Comparison of ENCODE assay signal across 18 cellular contexts in the genomic region with DNA sequence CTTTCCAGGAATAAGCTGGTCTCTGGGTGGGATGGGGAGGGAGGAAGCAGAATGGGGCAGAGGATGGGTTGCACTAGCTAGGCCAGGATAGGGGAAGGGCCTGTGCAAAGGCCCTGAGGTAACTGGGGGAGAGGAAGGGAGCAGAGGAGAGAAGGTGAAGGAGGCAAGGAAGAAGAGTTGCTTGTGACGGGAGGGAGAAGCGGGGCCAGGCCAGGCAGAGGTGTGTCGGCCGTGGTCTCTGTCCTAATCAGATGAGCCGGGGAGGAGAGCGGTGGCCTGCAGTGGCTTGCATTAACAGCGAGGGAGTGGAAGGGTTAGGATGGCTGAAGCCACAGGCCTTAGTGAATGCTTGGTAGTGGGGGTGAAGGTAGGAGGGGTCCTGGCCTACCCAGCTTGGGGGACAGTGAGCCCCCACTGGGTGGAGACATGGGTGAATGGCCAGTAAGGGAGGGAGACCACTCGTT. TPM values are rescaled to one million over a fixed set of nuclear protein-coding genes. Genes with fewer than 3 reads are reported as not detected.
A peak's percentile ranks its signal among the peaks of the same experiment; 100 is the strongest.
DNase-seq lines count a peak whose midpoint lies in the region; ATAC-seq, FAIRE-seq and TF ChIP-seq lines count a peak whose summit lies in the region.
"Had no signal": no experiment of that assay in that cellular context is flagged by ENCODE, and none has a peak within 500 bp of the region (broad histone marks: within the 10 kb centered on the region; RNA-seq: fewer than 3 reads in every experiment).

No MANE protein-coding gene starts in this region.

- TF ChIP-seq POLR2A in transverse colon (IDR thresholded peaks at IDR 0.05) (no peak), GM12892 (IDR thresholded peaks at IDR 0.05; ENCODE audit: low read depth, low read length) (no peak)

- no peaks in the 10 kb centered on the region for H3K9me3 ChIP-seq in transverse colon
- H3K9me3 ChIP-seq: A549, body of pancreas had no signal

- H3K4me1 Mint-ChIP-seq in memory B cell, result peaks cover 48% of the 10 kb centered on the region

- peak overlapping the region; percentile 21 to 80 (median 58) for H3K27ac ChIP-seq in transverse colon
- H3K27ac ChIP-seq: A549, body of pancreas had no signal

- no peak overlapping the region for H3K4me3 ChIP-seq in transverse colon
- H3K4me3 ChIP-seq: A549, body of pancreas had no signal

- peak overlapping the region; percentile 95 for H3K27ac Mint-ChIP-seq in memory B cell
- H3K27ac Mint-ChIP-seq: HFFc6; stimulated activated naive CD8-positive, alpha-beta T cell treated with anti-CD3 and anti-CD28 coated beads, Interleukin-15, Interleukin-2, amounts not matched to agents 100 ng/mL and 50 ng/mL, for 24 hours had no signal

- H3K36me3 ChIP-seq in transverse colon, result no peaks in the 10 kb centered on the region

- H3K36me3 Mint-ChIP-seq in memory B cell, result no peaks in the 10 kb centered on the region
- H3K36me3 Mint-ChIP-seq: CD8-positive, alpha-beta memory T cell had no signal

- ATAC-seq in Right ventricle myocardium inferior, result no peak
- no peak for ATAC-seq in left ventricle myocardium superior
- no peak for ATAC-seq in memory B cell (ENCODE audit: low read depth)
- ATAC-seq in HG03571 (IDR thresholded peaks at IDR 0.05; ENCODE audit: unreplicated experiment), result no peak
- ATAC-seq: A549, body of pancreas had no signal

- no peak for FAIRE-seq in GM12892 (lab: Jason Lieb, UNC)
- FAIRE-seq: A549, G401.6 had no signal

- DNase-seq in Right ventricle myocardium inferior (ENCODE audit: missing footprints) (peak; percentile 40), left ventricle myocardium superior (no peak), SK-N-DZ (ENCODE audit: low spot score) (peak; percentile 47), memory B cell (ENCODE audit: low spot score in 2 of 2) (no peak), transverse colon (no peak), amniotic stem cell (lab: John Stamatoyannopoulos, UW) (no peak), GM12892 (ENCODE audit: insufficient read length) (no peak)
- DNase-seq: activated CD4-positive, alpha-beta T cell treated with anti-CD3 and anti-CD28 coated beads, Interleukin-2, amount 50 U/mL, for 48 hours; activated effector memory CD4-positive, alpha-beta T cell treated with Interleukin-2 at 50 U/mL for 16 hours; HFFc6; NCI-H2107 had no signal

- H3K4me1 ChIP-seq in transverse colon, result peaks cover 0 to 25% (median 10%) of the 10 kb centered on the region in 4 donors
- H3K4me1 ChIP-seq: A549 had no signal

- H3K4me3 Mint-ChIP-seq in memory B cell, result peak overlapping the region; percentile 78
- H3K4me3 Mint-ChIP-seq: CD8-positive, alpha-beta memory T cell; HFFc6; stimulated activated naive CD8-positive, alpha-beta T cell treated with anti-CD3 and anti-CD28 coated beads, Interleukin-15, Interleukin-2, amounts not matched to agents 100 ng/mL and 50 ng/mL, for 24 hours had no signal

- H3K9me3 Mint-ChIP-seq in memory B cell, result no peaks in the 10 kb centered on the region
- H3K9me3 Mint-ChIP-seq: CD8-positive, alpha-beta memory T cell; HFFc6; stimulated activated naive CD8-positive, alpha-beta T cell treated with anti-CD3 and anti-CD28 coated beads, Interleukin-15, Interleukin-2, amounts not matched to agents 100 ng/mL and 50 ng/mL, for 24 hours had no signal

- in situ Hi-C loops in transverse colon (cut with MboI; ENCODE audit: low pct_ligation_motif_present in 1 of 4, low pct_unique_long_range_greater_than_20kb in 1 of 4, low sequenced_read_pairs in 3 of 4), result loop anchor here in 2 of 4 donors (10.0 to 25.0 kb wide), 2 partner anchors 60 to 307 kb away; a partner anchor contains a TSS

- no peak for TF ChIP-seq CTCF in transverse colon (IDR thresholded peaks at IDR 0.05)

- intact Hi-C loops in Right ventricle myocardium inferior (cut with DNase I) (loop anchor here (5.0 kb wide), 4 partner anchors 57 to 322 kb away; a partner anchor contains a TSS), left ventricle myocardium superior (cut with micrococcal nuclease) (loop anchor here (10.0 kb wide), 1 partner anchor 70 kb away; a partner anchor contains a TSS), transverse colon (cut with DNase I; ENCODE audit: low total_unique reads) (no loop called here)

- WGBS in transverse colon (ENCODE audit: low coverage in 1 of 2), 2 donors, result 80 to 83% methylated on average over 7 to 8 of the region's 8 CpGs

- H3K27me3 ChIP-seq in transverse colon, result no peaks in the 10 kb centered on the region
- H3K27me3 ChIP-seq: body of pancreas had no signal

- TF ChIP-seq EP300 in transverse colon (IDR thresholded peaks at IDR 0.05; ENCODE audit: low read depth), result no peak

- H3K27me3 Mint-ChIP-seq in memory B cell, result no peaks in the 10 kb centered on the region
- H3K27me3 Mint-ChIP-seq: CD8-positive, alpha-beta memory T cell; stimulated activated naive CD8-positive, alpha-beta T cell treated with anti-CD3 and anti-CD28 coated beads, Interleukin-15, Interleukin-2, amounts not matched to agents 100 ng/mL and 50 ng/mL, for 24 hours had no signal

RNA-seq across cellular contexts. Expression of a gene that starts 6.0 kb away (rescaled TPM):
- total RNA-seq in Right ventricle myocardium inferior (3.1 TPM), left ventricle myocardium superior (2.1 TPM), transverse colon (10 to 100 TPM in 1 of 4 donors, 1 to 10 TPM in 3; 1.9 to 20.0 (median 3.1) TPM)
- polyA plus RNA-seq in SK-N-DZ (2014; cell fraction: cytosol; rRNA removed), result not detected in 2 replicates
- not detected in 2 replicates for polyA plus RNA-seq in SK-N-DZ (2014; cell fraction: nucleus; rRNA removed)
- 8.5 TPM for polyA plus RNA-seq in GM12892 (2012; ENCODE audit: missing spikeins)
- total RNA-seq: HT1080 had no signal

RNA-seq across cellular contexts. Expression of a gene that starts 12.9 kb away (rescaled TPM):
- total RNA-seq in Right ventricle myocardium inferior (20.3 TPM), left ventricle myocardium superior (25.3 TPM), transverse colon (10 to 100 TPM in 3 of 4 donors, 1 to 10 TPM in 1; 6.0 to 27.4 (median 13.2) TPM)
- 16.8 and 28.5 TPM in 2 replicates for polyA plus RNA-seq in SK-N-DZ (2014; cell fraction: cytosol; rRNA removed)
- 43.3 and 56.5 TPM in 2 replicates for polyA plus RNA-seq in SK-N-DZ (2014; cell fraction: nucleus; rRNA removed)
- 12.9 TPM for polyA plus RNA-seq in GM12892 (2012; ENCODE audit: missing spikeins)

RNA-seq across cellular contexts. Expression of a gene that starts 49.4 kb away (rescaled TPM):
- 272 TPM for total RNA-seq in Right ventricle myocardium inferior
- 270 TPM for total RNA-seq in left ventricle myocardium superior
- 1,022 and 1,207 TPM in 2 replicates for polyA plus RNA-seq in SK-N-DZ (2014; cell fraction: cytosol; rRNA removed)
- 607 and 719 TPM in 2 replicates for polyA plus RNA-seq in SK-N-DZ (2014; cell fraction: nucleus; rRNA removed)
- total RNA-seq in transverse colon, result 100 to 1,000 TPM; 123 to 210 (median 139) TPM
- 106 TPM for polyA plus RNA-seq in GM12892 (2012; ENCODE audit: missing spikeins)

RNA-seq across cellular contexts. Expression of a gene that starts 58.0 kb away (rescaled TPM):
- total RNA-seq in Right ventricle myocardium inferior (52.5 TPM), left ventricle myocardium superior (48.5 TPM), transverse colon (10 to 100 TPM; 33.7 to 61.3 (median 54.7) TPM)
- 161 and 174 TPM in 2 replicates for polyA plus RNA-seq in SK-N-DZ (2014; cell fraction: cytosol; rRNA removed)
- 101 and 114 TPM in 2 replicates for polyA plus RNA-seq in SK-N-DZ (2014; cell fraction: nucleus; rRNA removed)
- polyA plus RNA-seq in GM12892 (2012; ENCODE audit: missing spikeins), result 102 TPM

Comparison
In these comparisons a context has a peak if more than half of its experiments do, and no peak if none do; other contexts are left out.
1. DNase-seq: peak in Right ventricle myocardium inferior (single experiment) and SK-N-DZ (single experiment); none in left ventricle myocardium superior (single experiment), memory B cell (0 of 2), transverse colon (single experiment), amniotic stem cell (single experiment) and GM12892 (single experiment).